ENCODE assay signal across 2 cellular contexts in genomic region chr1:91546301-91546581, GRCh38.
TF ChIP-seq lines count a peak whose summit lies in the region.

No MANE protein-coding gene starts in this region.

TF ChIP-seq in HepG2, 621 proteins besides CTCF, POLR2A, EP300 and RAD21 (continues in another document):
- TF ChIP-seq PBX2 (CRISPR knock-in tag; IDR thresholded peaks at IDR 0.05): no peak
- peak; percentile 38; the same call in 1 of the 2 replicates for TF ChIP-seq NFYB (CRISPR knock-in tag; IDR thresholded peaks at IDR 0.05)
- TF ChIP-seq MAFK (conservative IDR thresholded peaks at IDR 0.05 in 1 of 2, IDR thresholded peaks at IDR 0.05 in 1 of 2; ENCODE audit: low read length in 2 of 2): no peak
- peak; percentile 58 for TF ChIP-seq ZNF687 (CRISPR knock-in tag; IDR thresholded peaks at IDR 0.05)
- TF ChIP-seq GATA4 (IDR thresholded peaks at IDR 0.05; ENCODE audit: borderline replicate concordance, low read depth): no peak
- TF ChIP-seq ATF3 (CRISPR knock-in tag; IDR thresholded peaks at IDR 0.05): no peak
- no peak for TF ChIP-seq RFXAP (CRISPR knock-in tag; IDR thresholded peaks at IDR 0.05; ENCODE audit: borderline replicate concordance)
- no peak for TF ChIP-seq HMG20A (CRISPR knock-in tag; IDR thresholded peaks at IDR 0.05; ENCODE audit: borderline replicate concordance)
- TF ChIP-seq ZNF446 (CRISPR knock-in tag; IDR thresholded peaks at IDR 0.05): no peak
- no peak for TF ChIP-seq MEIS1 (CRISPR knock-in tag; IDR thresholded peaks at IDR 0.05; ENCODE audit: borderline replicate concordance)
- no peak for TF ChIP-seq USF2 (IDR thresholded peaks at IDR 0.05; ENCODE audit: low read depth, low read length)
- peak; percentile 23; the same call in 1 of the 2 replicates for TF ChIP-seq USF2 (CRISPR knock-in tag; IDR thresholded peaks at IDR 0.05; ENCODE audit: borderline replicate concordance)
- no peak for TF ChIP-seq NCOA1 (CRISPR knock-in tag; IDR thresholded peaks at IDR 0.05)
- TF ChIP-seq SOX5 (CRISPR knock-in tag; IDR thresholded peaks at IDR 0.05; ENCODE audit: borderline replicate concordance): no peak
- no peak for TF ChIP-seq ZNF740 (CRISPR knock-in tag; IDR thresholded peaks at IDR 0.05)
- TF ChIP-seq DRAP1 (CRISPR knock-in tag; IDR thresholded peaks at IDR 0.05): no peak
- TF ChIP-seq EEA1 (CRISPR knock-in tag; IDR thresholded peaks at IDR 0.05; ENCODE audit: borderline replicate concordance): no peak
- TF ChIP-seq GABPB1 (CRISPR knock-in tag; IDR thresholded peaks at IDR 0.05): 0 out of 2 replicates have a peak, but pooled peaks have one; percentile 18
- no peak for TF ChIP-seq MTERF4 (CRISPR knock-in tag; IDR thresholded peaks at IDR 0.05)
- TF ChIP-seq HOXA9 (CRISPR knock-in tag; IDR thresholded peaks at IDR 0.05; ENCODE audit: borderline replicate concordance): no peak

TF ChIP-seq in H1, 55 proteins besides CTCF, POLR2A, EP300 and RAD21:
- TF ChIP-seq POU5F1 (IDR thresholded peaks at IDR 0.05; ENCODE audit: low read depth, low read length) (no peak), CEBPB (IDR thresholded peaks at IDR 0.05; ENCODE audit: low read depth, low read length) (no peak), CTBP2 (IDR thresholded peaks at IDR 0.05; ENCODE audit: borderline replicate concordance, insufficient read depth, insufficient read length, low read length) (no peak), JUND (IDR thresholded peaks at IDR 0.05; ENCODE audit: low read length) (no peak), KDM1A (IDR thresholded peaks at IDR 0.05; ENCODE audit: borderline replicate concordance, low read length) (no peak), SP2 (IDR thresholded peaks at IDR 0.05; ENCODE audit: low read length) (no peak), TBP (IDR thresholded peaks at IDR 0.05; ENCODE audit: low read depth, low read length) (no peak), TEAD4 (IDR thresholded peaks at IDR 0.05; ENCODE audit: low read depth, low read length) (no peak)
TF ChIP-seq in H1: peak in this region for 0.
